1 cellular context compared by ENCODE assay signal in the genomic region with DNA sequence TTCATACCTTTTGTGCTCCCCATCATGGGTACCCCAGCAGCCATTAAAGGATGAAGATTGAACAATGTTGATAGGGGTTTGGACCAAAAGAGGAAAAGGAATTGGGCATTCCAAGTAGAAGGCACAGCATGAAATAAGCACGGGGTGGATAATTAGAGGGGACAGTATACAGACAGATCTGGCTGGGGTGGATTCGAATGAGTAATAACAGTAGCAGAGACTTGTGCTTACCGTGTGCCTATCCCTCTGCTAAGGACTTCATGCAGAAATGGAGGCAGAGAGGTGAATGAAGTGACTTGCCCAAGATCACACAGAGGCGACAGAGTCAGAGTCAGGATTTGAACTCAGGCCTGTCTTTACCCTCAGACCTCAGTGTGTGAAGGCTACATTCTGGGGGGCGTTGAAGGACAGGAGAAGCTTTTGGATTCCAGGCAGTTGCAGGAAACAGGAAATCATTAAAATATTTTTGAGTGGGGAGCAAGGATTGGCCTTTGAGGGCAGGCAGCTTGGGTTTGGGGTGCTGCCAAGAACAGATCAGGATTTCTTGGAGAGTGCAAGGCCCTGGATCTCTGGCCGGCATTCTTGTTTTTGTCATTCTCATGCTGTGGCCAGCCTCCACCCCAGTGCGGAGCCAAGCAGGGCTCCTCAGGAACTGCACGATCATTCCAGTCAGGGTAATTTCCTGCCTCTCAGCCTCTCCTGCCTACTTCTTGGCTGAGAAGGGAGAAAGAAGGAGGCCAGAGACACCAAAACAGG.
TF ChIP-seq lines count a peak whose summit lies in the region.

No MANE protein-coding gene starts in this region.

TF ChIP-seq in WTC11, 78 proteins besides CTCF, POLR2A, EP300 and RAD21 (continued from another document):
- TF ChIP-seq, protein P1, sequence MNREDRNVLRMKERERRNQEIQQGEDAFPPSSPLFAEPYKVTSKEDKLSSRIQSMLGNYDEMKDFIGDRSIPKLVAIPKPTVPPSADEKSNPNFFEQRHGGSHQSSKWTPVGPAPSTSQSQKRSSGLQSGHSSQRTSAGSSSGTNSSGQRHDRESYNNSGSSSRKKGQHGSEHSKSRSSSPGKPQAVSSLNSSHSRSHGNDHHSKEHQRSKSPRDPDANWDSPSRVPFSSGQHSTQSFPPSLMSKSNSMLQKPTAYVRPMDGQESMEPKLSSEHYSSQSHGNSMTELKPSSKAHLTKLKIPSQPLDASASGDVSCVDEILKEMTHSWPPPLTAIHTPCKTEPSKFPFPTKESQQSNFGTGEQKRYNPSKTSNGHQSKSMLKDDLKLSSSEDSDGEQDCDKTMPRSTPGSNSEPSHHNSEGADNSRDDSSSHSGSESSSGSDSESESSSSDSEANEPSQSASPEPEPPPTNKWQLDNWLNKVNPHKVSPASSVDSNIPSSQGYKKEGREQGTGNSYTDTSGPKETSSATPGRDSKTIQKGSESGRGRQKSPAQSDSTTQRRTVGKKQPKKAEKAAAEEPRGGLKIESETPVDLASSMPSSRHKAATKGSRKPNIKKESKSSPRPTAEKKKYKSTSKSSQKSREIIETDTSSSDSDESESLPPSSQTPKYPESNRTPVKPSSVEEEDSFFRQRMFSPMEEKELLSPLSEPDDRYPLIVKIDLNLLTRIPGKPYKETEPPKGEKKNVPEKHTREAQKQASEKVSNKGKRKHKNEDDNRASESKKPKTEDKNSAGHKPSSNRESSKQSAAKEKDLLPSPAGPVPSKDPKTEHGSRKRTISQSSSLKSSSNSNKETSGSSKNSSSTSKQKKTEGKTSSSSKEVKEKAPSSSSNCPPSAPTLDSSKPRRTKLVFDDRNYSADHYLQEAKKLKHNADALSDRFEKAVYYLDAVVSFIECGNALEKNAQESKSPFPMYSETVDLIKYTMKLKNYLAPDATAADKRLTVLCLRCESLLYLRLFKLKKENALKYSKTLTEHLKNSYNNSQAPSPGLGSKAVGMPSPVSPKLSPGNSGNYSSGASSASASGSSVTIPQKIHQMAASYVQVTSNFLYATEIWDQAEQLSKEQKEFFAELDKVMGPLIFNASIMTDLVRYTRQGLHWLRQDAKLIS (CRISPR knock-in tag; IDR thresholded peaks at IDR 0.05; ENCODE audit: borderline replicate concordance): no peak
- TF ChIP-seq, protein P2, sequence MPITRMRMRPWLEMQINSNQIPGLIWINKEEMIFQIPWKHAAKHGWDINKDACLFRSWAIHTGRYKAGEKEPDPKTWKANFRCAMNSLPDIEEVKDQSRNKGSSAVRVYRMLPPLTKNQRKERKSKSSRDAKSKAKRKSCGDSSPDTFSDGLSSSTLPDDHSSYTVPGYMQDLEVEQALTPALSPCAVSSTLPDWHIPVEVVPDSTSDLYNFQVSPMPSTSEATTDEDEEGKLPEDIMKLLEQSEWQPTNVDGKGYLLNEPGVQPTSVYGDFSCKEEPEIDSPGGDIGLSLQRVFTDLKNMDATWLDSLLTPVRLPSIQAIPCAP (CRISPR knock-in tag; IDR thresholded peaks at IDR 0.05): no peak
- TF ChIP-seq, protein P3, sequence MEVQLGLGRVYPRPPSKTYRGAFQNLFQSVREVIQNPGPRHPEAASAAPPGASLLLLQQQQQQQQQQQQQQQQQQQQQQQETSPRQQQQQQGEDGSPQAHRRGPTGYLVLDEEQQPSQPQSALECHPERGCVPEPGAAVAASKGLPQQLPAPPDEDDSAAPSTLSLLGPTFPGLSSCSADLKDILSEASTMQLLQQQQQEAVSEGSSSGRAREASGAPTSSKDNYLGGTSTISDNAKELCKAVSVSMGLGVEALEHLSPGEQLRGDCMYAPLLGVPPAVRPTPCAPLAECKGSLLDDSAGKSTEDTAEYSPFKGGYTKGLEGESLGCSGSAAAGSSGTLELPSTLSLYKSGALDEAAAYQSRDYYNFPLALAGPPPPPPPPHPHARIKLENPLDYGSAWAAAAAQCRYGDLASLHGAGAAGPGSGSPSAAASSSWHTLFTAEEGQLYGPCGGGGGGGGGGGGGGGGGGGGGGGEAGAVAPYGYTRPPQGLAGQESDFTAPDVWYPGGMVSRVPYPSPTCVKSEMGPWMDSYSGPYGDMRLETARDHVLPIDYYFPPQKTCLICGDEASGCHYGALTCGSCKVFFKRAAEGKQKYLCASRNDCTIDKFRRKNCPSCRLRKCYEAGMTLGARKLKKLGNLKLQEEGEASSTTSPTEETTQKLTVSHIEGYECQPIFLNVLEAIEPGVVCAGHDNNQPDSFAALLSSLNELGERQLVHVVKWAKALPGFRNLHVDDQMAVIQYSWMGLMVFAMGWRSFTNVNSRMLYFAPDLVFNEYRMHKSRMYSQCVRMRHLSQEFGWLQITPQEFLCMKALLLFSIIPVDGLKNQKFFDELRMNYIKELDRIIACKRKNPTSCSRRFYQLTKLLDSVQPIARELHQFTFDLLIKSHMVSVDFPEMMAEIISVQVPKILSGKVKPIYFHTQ (CRISPR knock-in tag; IDR thresholded peaks at IDR 0.05): no peak
- TF ChIP-seq GRHL2 (CRISPR knock-in tag; IDR thresholded peaks at IDR 0.05; ENCODE audit: insufficient replicate concordance, severe bottlenecking): no peak
- TF ChIP-seq, protein P4, sequence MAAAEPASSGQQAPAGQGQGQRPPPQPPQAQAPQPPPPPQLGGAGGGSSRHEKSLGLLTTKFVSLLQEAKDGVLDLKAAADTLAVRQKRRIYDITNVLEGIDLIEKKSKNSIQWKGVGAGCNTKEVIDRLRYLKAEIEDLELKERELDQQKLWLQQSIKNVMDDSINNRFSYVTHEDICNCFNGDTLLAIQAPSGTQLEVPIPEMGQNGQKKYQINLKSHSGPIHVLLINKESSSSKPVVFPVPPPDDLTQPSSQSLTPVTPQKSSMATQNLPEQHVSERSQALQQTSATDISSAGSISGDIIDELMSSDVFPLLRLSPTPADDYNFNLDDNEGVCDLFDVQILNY (CRISPR knock-in tag; IDR thresholded peaks at IDR 0.05): no peak
